24 cellular contexts compared by ENCODE assay signal in genomic region chr15:79099692-79100091, GRCh38. TPM values are rescaled to one million over a fixed set of nuclear protein-coding genes. Genes with fewer than 3 reads are reported as not detected.
DNase-seq lines count a peak whose midpoint lies in the region; TF ChIP-seq lines count a peak whose summit lies in the region.
"Had no signal": no experiment of that assay in that cellular context is flagged by ENCODE, and none has a peak within 500 bp of the region (broad histone marks: within the 10 kb centered on the region; RNA-seq: fewer than 3 reads in every experiment).

No MANE protein-coding gene starts in this region.

- H3K27ac ChIP-seq in HEK293 (ENCODE audit: extremely low read depth, low read depth, low read length): no peak overlapping the region
- H3K27ac ChIP-seq: parathyroid adenoma, right atrium auricular region, RWPE1, spleen, transverse colon had no signal

- POLR2A ChIA-PET in HEK293 (lab: Yijun Ruan, JAX): no interaction called here

- DNase-seq in astrocyte of the hippocampus (ENCODE audit: low read depth, low spot score) (peak; percentile 11), islet precursor cell (peak; percentile 53), ureter (ENCODE audit: low spot score) (peak; percentile 9), NOMO-1 treated with DMSO at 0.1 percent for 48 hours (lab: John Stamatoyannopoulos, UW; ENCODE audit: unreplicated experiment) (no peak), HPDE6-E6E7 (ENCODE audit: extremely low spot score) (no peak), NCI-H510A (lab: John Stamatoyannopoulos, UW) (no peak)
- DNase-seq: activated CD4-positive, alpha-beta T cell treated with anti-CD3 and anti-CD28 coated beads for 4 hours; activated CD8-positive, alpha-beta memory T cell treated with anti-CD3 and anti-CD28 coated beads for 24 hours; activated gamma-delta T cell; activated naive CD8-positive, alpha-beta T cell treated with anti-CD3 and anti-CD28 coated beads, Interleukin-2, amount 50 U/mL, for 24 hours; activated T-cell treated with anti-CD3 and anti-CD28 coated beads, Interleukin-2, amount 50 U/mL, for 24 hours; Calu3; DND-41; effector CD8-positive, alpha-beta T cell; erythroblast; NCI-H2029; NCI-H748 treated with DMSO at 0.1 percent for 48 hours; spleen; T-helper 17 cell; transverse colon had no signal

- TF ChIP-seq CTCF in HEK293 (tag by site-specific recombination; IDR thresholded peaks at IDR 0.05): no peak

- H3K4me1 ChIP-seq in HEK293 (ENCODE audit: control insufficient read depth, insufficient read depth, low read length): no peaks in the 10 kb centered on the region
- H3K4me1 ChIP-seq: parathyroid adenoma, right atrium auricular region, spleen, transverse colon had no signal

- H3K36me3 ChIP-seq in HEK293 (ENCODE audit: control insufficient read depth in 2 of 2, insufficient read depth in 1 of 2, low read length in 2 of 2): no peaks in the 10 kb centered on the region
- H3K36me3 ChIP-seq: right atrium auricular region, spleen, transverse colon had no signal

- H3K9me3 ChIP-seq in HEK293 (ENCODE audit: control insufficient read depth, insufficient read depth, low read depth, low read length): no peaks in the 10 kb centered on the region
- H3K9me3 ChIP-seq: right atrium auricular region, spleen, transverse colon had no signal

- CTCF ChIA-PET in HEK293 (lab: Yijun Ruan, JAX): interaction anchor here (0.9 to 2.7 kb wide), 3 partner anchors 20 to 85 kb away, joined by 3 to 9 read pairs (median 6); no protein-coding TSS in a partner anchor

- H3K4me3 ChIP-seq in HEK293 (ENCODE audit: low read depth, low read length): no peak overlapping the region
- H3K4me3 ChIP-seq: right atrium auricular region, spleen, transverse colon had no signal

TF ChIP-seq in HEK293, 187 proteins besides CTCF, POLR2A, EP300 and RAD21:
- TF ChIP-seq ZNF623 (tag by site-specific recombination; IDR thresholded peaks at IDR 0.05) (no peak), ZNF660 (tag by site-specific recombination; IDR thresholded peaks at IDR 0.05) (no peak), REST (tag by site-specific recombination; IDR thresholded peaks at IDR 0.05) (peak; percentile 92), ZBTB26 (tag by site-specific recombination; optimal IDR thresholded peaks at IDR 0.05) (no peak), ZNF514 (tag by site-specific recombination; IDR thresholded peaks at IDR 0.05) (no peak), ZNF423 (tag by site-specific recombination; IDR thresholded peaks at IDR 0.05) (no peak)

RNA-seq across cellular contexts. Expression of gene RASGRF1, which starts 9.1 kb away (rescaled TPM):
- total RNA-seq in ureter: 2.1 TPM

Comparison
In these comparisons a context has a peak if more than half of its experiments do, and no peak if none do; other contexts are left out.
1. DNase-seq: peak in astrocyte of the hippocampus (single experiment), islet precursor cell (single experiment) and ureter (single experiment); none in NOMO-1 treated with DMSO at 0.1 percent for 48 hours (single experiment), HPDE6-E6E7 (single experiment) and NCI-H510A (single experiment).